In the genomic region with DNA sequence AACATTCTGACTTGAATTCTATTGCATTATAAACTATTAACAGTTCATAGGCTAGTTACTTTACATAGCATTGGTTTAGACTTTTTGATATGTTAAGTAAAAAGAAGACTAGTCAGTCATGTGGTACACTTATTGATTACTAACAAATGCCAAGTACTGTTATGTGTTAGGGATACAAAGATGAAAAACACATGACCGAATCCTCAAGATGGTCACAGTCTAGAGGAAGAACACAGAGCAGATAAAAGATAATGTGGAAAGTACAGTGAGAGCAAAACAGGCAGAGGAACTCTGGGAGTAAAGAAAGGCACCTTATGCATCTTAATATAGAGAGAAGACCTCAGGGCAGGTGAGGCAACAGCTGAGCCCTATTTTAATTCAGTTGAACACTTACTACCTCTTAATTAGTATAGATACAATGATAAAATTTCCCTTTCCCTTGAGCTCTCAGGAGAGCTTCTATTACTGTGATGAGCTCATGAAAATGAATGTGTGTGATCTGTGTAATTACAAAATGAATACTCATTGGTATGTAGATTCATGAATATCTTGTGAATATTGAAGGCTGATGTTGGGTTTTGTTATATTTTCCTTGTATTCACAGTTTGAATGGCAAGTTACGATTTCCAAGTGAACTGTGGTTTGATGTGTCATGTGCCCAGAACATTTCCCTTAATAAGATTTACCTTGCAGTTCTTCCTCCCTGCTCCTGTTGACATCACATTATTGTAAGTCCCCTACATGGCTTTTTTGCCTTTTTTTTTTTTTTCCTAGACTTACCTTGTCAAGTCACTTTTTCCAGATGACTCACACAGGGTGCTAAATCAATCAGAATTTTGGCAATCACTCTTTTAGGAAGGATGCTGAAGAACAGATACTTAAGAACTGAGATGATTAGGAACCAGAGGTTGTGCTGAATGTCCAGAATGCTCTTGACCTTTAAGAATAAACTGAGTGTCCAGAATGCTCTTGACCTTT, we compare ENCODE assay signal across 1 cellular context.
TF ChIP-seq lines count a peak whose summit lies in the region.

No MANE protein-coding gene starts in this region.

TF ChIP-seq in A549, 52 proteins besides CTCF, POLR2A, EP300 and RAD21 (continued from another document):
- TF ChIP-seq NR3C1 (IDR thresholded peaks at IDR 0.05) (no peak), CEBPB (IDR thresholded peaks at IDR 0.05) (no peak), ZNF302 (CRISPR knock-in tag; IDR thresholded peaks at IDR 0.05) (no peak), TFCP2L1 (CRISPR knock-in tag; IDR thresholded peaks at IDR 0.05) (no peak), SMC3 (IDR thresholded peaks at IDR 0.05) (no peak)
